In genomic region chr6:133973109-133973971, GRCh38 we compare ENCODE assay signal across 8 cellular contexts. TPM values are rescaled to one million over a fixed set of nuclear protein-coding genes. Genes with fewer than 3 reads are reported as not detected.
DNase-seq lines count a peak whose midpoint lies in the region; ATAC-seq and TF ChIP-seq lines count a peak whose summit lies in the region.

No MANE protein-coding gene starts in this region.

- POLR2A ChIA-PET in PC-9 (lab: Charles Lee; ENCODE audit: unreplicated experiment), result interaction anchor here (0.6 kb wide), 2 partner anchors 9 to 124 kb away, joined by 3 to 5 read pairs; no protein-coding TSS in a partner anchor

- H2AFZ ChIP-seq in KMS-11 (ENCODE audit: low read depth), result no peak overlapping the region
- H2AFZ ChIP-seq in PC-9, result no peak overlapping the region

- H3K4me3 Mint-ChIP-seq in activated T-helper 1 cell treated with anti-CD3 and anti-CD28 coated beads, Interleukin-12 subunit alpha, Interleukin-12 subunit beta, Interleukin-2, Interleukin-4 antibody, amounts not matched to agents 30 ng/mL and 10 ng/mL and 1 ng/mL, durations not matched to agents 14 hours and 24 hours and 36 hours, result no peak overlapping the region

- no peak overlapping the region for H3K27ac ChIP-seq in KMS-11
- peak overlapping the region; percentile 35 for H3K27ac ChIP-seq in PC-9

- H3K9me3 ChIP-seq in PC-9 (ENCODE audit: insufficient read depth, low read depth), result no peaks in the 10 kb centered on the region

- H3K27me3 Mint-ChIP-seq in activated T-helper 1 cell treated with anti-CD3 and anti-CD28 coated beads, Interleukin-12 subunit alpha, Interleukin-12 subunit beta, Interleukin-2, Interleukin-4 antibody, amounts not matched to agents 30 ng/mL and 10 ng/mL and 1 ng/mL, durations not matched to agents 14 hours and 24 hours and 36 hours (ENCODE audit: insufficient read depth), result no peaks in the 10 kb centered on the region

- peaks cover 2% of the 10 kb centered on the region for H3K36me3 Mint-ChIP-seq in activated T-helper 1 cell treated with anti-CD3 and anti-CD28 coated beads, Interleukin-12 subunit alpha, Interleukin-12 subunit beta, Interleukin-2, Interleukin-4 antibody, amounts not matched to agents 30 ng/mL and 10 ng/mL and 1 ng/mL, durations not matched to agents 14 hours and 24 hours and 36 hours (ENCODE audit: low read depth)

- H3F3A ChIP-seq in PC-9 (ENCODE audit: insufficient read depth, low read depth), result peaks cover 8% of the 10 kb centered on the region; the same call in 1 of the 2 replicates

- H3K4me2 ChIP-seq in KMS-11 (no peak overlapping the region; the same call in 1 of the 2 replicates), PC-9 (no peak overlapping the region; the same call in 1 of the 2 replicates)

- H3K4me3 ChIP-seq in KMS-11 (IDR thresholded peaks at IDR 0.05; ENCODE audit: insufficient read depth, low read depth, low read length) (no peak overlapping the region), PC-9 (no peak overlapping the region)

- H3K79me2 ChIP-seq in KMS-11 (ENCODE audit: insufficient read depth, low read depth), result peaks cover 34% of the 10 kb centered on the region; the same call in 1 of the 2 replicates
- peaks cover 65% of the 10 kb centered on the region for H3K79me2 ChIP-seq in PC-9 (ENCODE audit: low read depth)

- H3K27ac Mint-ChIP-seq in activated T-helper 1 cell treated with anti-CD3 and anti-CD28 coated beads, Interleukin-12 subunit alpha, Interleukin-12 subunit beta, Interleukin-2, Interleukin-4 antibody, amounts not matched to agents 30 ng/mL and 10 ng/mL and 1 ng/mL, durations not matched to agents 14 hours and 24 hours and 36 hours, result no peak overlapping the region

- DNase-seq in DMS53 treated with DMSO at 0.1 percent for 48 hours (lab: John Stamatoyannopoulos, UW; ENCODE audit: unreplicated experiment) (peak; percentile 52), PC-9 (peak in 1 of 2 experiments; percentile 59), dermis blood vessel endothelial cell (peak; percentile 77), middle frontal gyrus (ENCODE audit: extremely low spot score, low spot score) (peak; percentile 76), islet precursor cell (no peak)
- DNase-seq in activated T-helper 1 cell treated with anti-CD3 and anti-CD28 coated beads, Interleukin-12 subunit alpha, Interleukin-12 subunit beta, Interleukin-2, Interleukin-4 antibody, amounts not matched to agents 30 ng/mL and 10 ng/mL and 1 ng/mL, durations not matched to agents 14 hours and 24 hours and 36 hours (ENCODE audit: low spot score), result no peak

- TF ChIP-seq CTCF in KMS-11 (conservative IDR thresholded peaks at IDR 0.05; ENCODE audit: low read depth, low read length) (peak; percentile 92), PC-9 (conservative IDR thresholded peaks at IDR 0.05) (peak; percentile 98)

- CTCF ChIA-PET in PC-9 (lab: Charles Lee), result interaction anchor here (0.5 to 2.4 kb wide), 6 partner anchors 49 to 541 kb away, joined by 3 to 18 read pairs (median 5); no protein-coding TSS in a partner anchor

- H3K4me1 ChIP-seq in KMS-11 (ENCODE audit: low read depth, poor library complexity, severe bottlenecking), result peaks cover 59% of the 10 kb centered on the region
- H3K4me1 ChIP-seq in PC-9 (replicated peaks; ENCODE audit: insufficient read depth), result peaks cover 6% of the 10 kb centered on the region

- H4K20me1 ChIP-seq in KMS-11 (ENCODE audit: insufficient read depth), result no peaks in the 10 kb centered on the region
- peaks cover 5% of the 10 kb centered on the region; the same call in 1 of the 2 replicates for H4K20me1 ChIP-seq in PC-9 (ENCODE audit: insufficient read depth)

- peak; percentile 41 for ATAC-seq in GM21367 (IDR thresholded peaks at IDR 0.05; ENCODE audit: unreplicated experiment)

- intact Hi-C loops in PC-9 (cut with micrococcal nuclease; ENCODE audit: unreplicated experiment), result loop anchor here (1.0 kb wide), 3 partner anchors 49 to 124 kb away; no protein-coding TSS in a partner anchor
- intact Hi-C loops in activated T-helper 1 cell treated with anti-CD3 and anti-CD28 coated beads, Interleukin-12 subunit alpha, Interleukin-12 subunit beta, Interleukin-2, Interleukin-4 antibody, amounts not matched to agents 30 ng/mL and 10 ng/mL and 1 ng/mL, durations not matched to agents 14 hours and 24 hours and 36 hours (cut with micrococcal nuclease), result loop anchor here (1.0 to 2.0 kb wide), 6 partner anchors 13 to 124 kb away; partner anchors contain the start of genes SLC2A12 and TBPL1

- no peak overlapping the region for H3K9ac ChIP-seq in KMS-11

- no peaks in the 10 kb centered on the region for H3K9me3 Mint-ChIP-seq in activated T-helper 1 cell treated with anti-CD3 and anti-CD28 coated beads, Interleukin-12 subunit alpha, Interleukin-12 subunit beta, Interleukin-2, Interleukin-4 antibody, amounts not matched to agents 30 ng/mL and 10 ng/mL and 1 ng/mL, durations not matched to agents 14 hours and 24 hours and 36 hours

- H3K27me3 ChIP-seq in KMS-11 (ENCODE audit: insufficient read depth, low read depth) (no peaks in the 10 kb centered on the region), PC-9 (ENCODE audit: insufficient read depth, low read depth) (no peaks in the 10 kb centered on the region)

- peaks cover 7% of the 10 kb centered on the region; the same call in 1 of the 2 replicates for H3K9me2 ChIP-seq in PC-9 (ENCODE audit: insufficient read depth)

- H3K36me3 ChIP-seq in KMS-11 (ENCODE audit: insufficient read depth), result no peaks in the 10 kb centered on the region
- H3K36me3 ChIP-seq in PC-9 (ENCODE audit: low read depth), result 0 out of 2 replicates have a peak, but pooled peaks cover 6% of the 10 kb centered on the region

- peaks cover 17% of the 10 kb centered on the region for H3K4me1 Mint-ChIP-seq in activated T-helper 1 cell treated with anti-CD3 and anti-CD28 coated beads, Interleukin-12 subunit alpha, Interleukin-12 subunit beta, Interleukin-2, Interleukin-4 antibody, amounts not matched to agents 30 ng/mL and 10 ng/mL and 1 ng/mL, durations not matched to agents 14 hours and 24 hours and 36 hours (ENCODE audit: low read depth)

- no TSS peak for BruUV-seq in PC-9 (replicated peaks; lab: Mats Ljungman, UMichigan)

RNA-seq across cellular contexts. Expression of gene TBPL1, which starts 20.3 kb away (rescaled TPM):
- total RNA-seq in PC-9 (2021), result 11.0 and 21.7 TPM in 2 replicates
- total RNA-seq in dermis blood vessel endothelial cell, result 32.0 and 35.2 TPM in 2 replicates
- 40.5 and 42.2 TPM in 2 replicates for total RNA-seq in activated T-helper 1 cell treated with anti-CD3 and anti-CD28 coated beads, Interleukin-12 subunit alpha, Interleukin-12 subunit beta, Interleukin-2, Interleukin-4 antibody, amounts not matched to agents 30 ng/mL and 10 ng/mL and 1 ng/mL, durations not matched to agents 14 hours and 24 hours and 36 hours

Comparison
In these comparisons a context has a peak if more than half of its experiments do, and no peak if none do; other contexts are left out.
1. DNase-seq: peak in DMS53 treated with DMSO at 0.1 percent for 48 hours (single experiment), dermis blood vessel endothelial cell (single experiment) and middle frontal gyrus (single experiment); none in islet precursor cell (single experiment) and activated T-helper 1 cell treated with anti-CD3 and anti-CD28 coated beads, Interleukin-12 subunit alpha, Interleukin-12 subunit beta, Interleukin-2, Interleukin-4 antibody, amounts not matched to agents 30 ng/mL and 10 ng/mL and 1 ng/mL, durations not matched to agents 14 hours and 24 hours and 36 hours (single experiment).